ENCODE assay signal across 20 cellular contexts in genomic region chr1:40738831-40739230, GRCh38. TPM values are rescaled to one million over a fixed set of nuclear protein-coding genes. Genes with fewer than 3 reads are reported as not detected.
DNase-seq lines count a peak whose midpoint lies in the region; ATAC-seq, FAIRE-seq and TF ChIP-seq lines count a peak whose summit lies in the region.
"Had no signal": no experiment of that assay in that cellular context is flagged by ENCODE, and none has a peak within 500 bp of the region (broad histone marks: within the 10 kb centered on the region; RNA-seq: fewer than 3 reads in every experiment).

No MANE protein-coding gene starts in this region.

- no peaks in the 10 kb centered on the region for H3K9me3 ChIP-seq in liver (ENCODE audit: control insufficient read depth in 4 of 4, low read length in 3 of 4)
- no peaks in the 10 kb centered on the region for H3K9me3 ChIP-seq in HepG2 (ENCODE audit: low read length)
- no peaks in the 10 kb centered on the region for H3K9me3 ChIP-seq in esophagus squamous epithelium
- no peaks in the 10 kb centered on the region for H3K9me3 ChIP-seq in psoas muscle
- peaks cover 9% of the 10 kb centered on the region for H3K9me3 ChIP-seq in mesenchymal stem cell (ENCODE audit: control insufficient read depth, low read length)

- no peak overlapping the region for H3K14ac ChIP-seq in mesenchymal stem cell (ENCODE audit: low read length in 2 of 2)

- TF ChIP-seq POLR2A in HepG2 (IDR thresholded peaks at IDR 0.05; ENCODE audit: insufficient read depth in 1 of 2, low read depth in 2 of 2, low read length in 2 of 2), result no peak
- TF ChIP-seq POLR2A in esophagus squamous epithelium (IDR thresholded peaks at IDR 0.05), result no peak

- H3K4ac ChIP-seq in mesenchymal stem cell (ENCODE audit: low read depth in 1 of 2, low read length in 2 of 2), result no peak overlapping the region

- TF ChIP-seq CTCF in liver (IDR thresholded peaks at IDR 0.05; ENCODE audit: low read depth, low read length, missing input control) (no peak), HepG2 (CRISPR knock-in tag; IDR thresholded peaks at IDR 0.05) (no peak), esophagus squamous epithelium (IDR thresholded peaks at IDR 0.05) (no peak), psoas muscle (IDR thresholded peaks at IDR 0.05) (no peak)

- 93% methylated on average over 6 of the region's 6 CpGs for WGBS in liver
- 98% methylated on average over 6 of the region's 6 CpGs for WGBS in HepG2 (ENCODE audit: low lambda C conversion rate)
- WGBS in esophagus squamous epithelium, 2 donors, result 78 to 81% methylated on average over 6 of the region's 6 CpGs
- WGBS in psoas muscle, 3 donors, result 53 to 73% (median 70%) methylated on average over 6 of the region's 6 CpGs
- 96% methylated on average over 4 of the region's 6 CpGs for WGBS in mesenchymal stem cell

- no peak overlapping the region for H4K91ac ChIP-seq in mesenchymal stem cell (ENCODE audit: low read length)

- H2BK12ac ChIP-seq in mesenchymal stem cell (ENCODE audit: low read length in 2 of 2), result no peak overlapping the region

- ATAC-seq in HepG2 (no peak), psoas muscle (no peak)
- ATAC-seq: GM12878 had no signal

- peak overlapping the region; percentile 75 to 76 for H3K27ac ChIP-seq in liver (ENCODE audit: low read depth in 1 of 2, low read length in 2 of 2)
- H3K27ac ChIP-seq in HepG2 (ENCODE audit: extremely low read length, insufficient read depth, low read length), result no peak overlapping the region
- peak overlapping the region in 3 of 4 donors; percentile 8 to 51 (median 23) for H3K27ac ChIP-seq in esophagus squamous epithelium
- H3K27ac ChIP-seq in psoas muscle, result peak overlapping the region; percentile 77
- H3K27ac ChIP-seq in mesenchymal stem cell (ENCODE audit: low read length, poor library complexity, severe bottlenecking), result no peak overlapping the region
- H3K27ac ChIP-seq: BLaER1 treated with 17β-estradiol and CSF1 and Interleukin-3, amounts not matched to agents 10 nM and 100 nM had no signal

- H2BK120ac ChIP-seq in mesenchymal stem cell (ENCODE audit: low read depth, low read length), result no peak overlapping the region

- peaks cover 44% of the 10 kb centered on the region for H3K79me2 ChIP-seq in HepG2 (ENCODE audit: insufficient read depth, low read length)

- H2AFZ ChIP-seq in HepG2 (ENCODE audit: low read length), result no peak overlapping the region
- H2AFZ ChIP-seq in mesenchymal stem cell (ENCODE audit: low read depth, low read length), result no peak overlapping the region

- intact Hi-C loops in HepG2 (cut with micrococcal nuclease; ENCODE audit: unreplicated experiment) (no loop called here), esophagus squamous epithelium (cut with DNase I) (no loop called here), psoas muscle (cut with DNase I) (no loop called here)

- H3K79me1 ChIP-seq in mesenchymal stem cell (replicated peaks; ENCODE audit: low read length, poor library complexity, severe bottlenecking), result peaks cover 34% of the 10 kb centered on the region

- H2BK5ac ChIP-seq in mesenchymal stem cell (ENCODE audit: low read depth, low read length, poor library complexity, severe bottlenecking), result no peak overlapping the region

- TF ChIP-seq RAD21 in liver (IDR thresholded peaks at IDR 0.05) (no peak), HepG2 (CRISPR knock-in tag; IDR thresholded peaks at IDR 0.05) (no peak)

- H3K4me3 ChIP-seq in liver (ENCODE audit: low read depth in 1 of 3, low read length in 3 of 3), result no peak overlapping the region
- H3K4me3 ChIP-seq in HepG2 (replicated peaks in 1 of 3; ENCODE audit: insufficient read depth in 1 of 3, low read depth in 2 of 3, low read length in 3 of 3), result no peak overlapping the region
- no peak overlapping the region for H3K4me3 ChIP-seq in esophagus squamous epithelium
- H3K4me3 ChIP-seq in psoas muscle, result no peak overlapping the region
- H3K4me3 ChIP-seq in mesenchymal stem cell (ENCODE audit: insufficient read depth in 1 of 2, low read depth in 1 of 2, low read length in 2 of 2), result no peak overlapping the region
- H3K4me3 ChIP-seq: BLaER1 treated with 17β-estradiol and CSF1 and Interleukin-3, amounts not matched to agents 10 nM and 100 nM; GM12878 had no signal

- POLR2A ChIA-PET in HepG2 (lab: Yijun Ruan, JAX), result no interaction called here

- no peak overlapping the region for H2AK5ac ChIP-seq in mesenchymal stem cell (ENCODE audit: low read length, severe bottlenecking)

- in situ Hi-C loops in HepG2 (cut with HindIII; ENCODE audit: extremely low pct_ligation_motif_present, low pct_unique_long_range_greater_than_20kb), result no loop called here

- H3K27me3 ChIP-seq in liver (ENCODE audit: control insufficient read depth in 4 of 4, insufficient read depth in 4 of 4, low read length in 3 of 4) (no peaks in the 10 kb centered on the region), HepG2 (ENCODE audit: control insufficient read depth in 1 of 2, insufficient read depth in 2 of 2, low read length in 2 of 2) (no peaks in the 10 kb centered on the region), esophagus squamous epithelium (no peaks in the 10 kb centered on the region), psoas muscle (ENCODE audit: insufficient read depth in 3 of 3, low read length in 2 of 3) (no peaks in the 10 kb centered on the region), mesenchymal stem cell (ENCODE audit: control insufficient read depth in 1 of 2, insufficient read depth in 1 of 2, low read length in 2 of 2) (no peaks in the 10 kb centered on the region)
- H3K27me3 ChIP-seq: BLaER1 treated with 17β-estradiol and CSF1 and Interleukin-3, amounts not matched to agents 10 nM and 100 nM had no signal

- BruUV-seq in HepG2 (replicated peaks; lab: Mats Ljungman, UMichigan), result no TSS peak

- H3K18ac ChIP-seq in mesenchymal stem cell (ENCODE audit: low read depth in 1 of 2, low read length in 2 of 2), result no peak overlapping the region

- H3K23ac ChIP-seq in mesenchymal stem cell (ENCODE audit: low read length in 2 of 2), result no peak overlapping the region

- peaks cover 0 to 8% (median 2%) of the 10 kb centered on the region in 4 donors for H3K36me3 ChIP-seq in liver (ENCODE audit: control insufficient read depth in 4 of 4, insufficient read depth in 3 of 4, low read depth in 1 of 4, low read length in 3 of 4)
- peaks cover 12 to 62% of the 10 kb centered on the region in 2 experiments for H3K36me3 ChIP-seq in HepG2 (replicated peaks in 1 of 2; ENCODE audit: control insufficient read depth in 1 of 2, insufficient read depth in 2 of 2, low read length in 2 of 2)
- H3K36me3 ChIP-seq in esophagus squamous epithelium, result peaks cover 0 to 53% (median 10%) of the 10 kb centered on the region in 3 donors
- peaks cover 11 to 27% of the 10 kb centered on the region in 2 donors for H3K36me3 ChIP-seq in psoas muscle (ENCODE audit: insufficient read depth in 1 of 2, low read depth in 1 of 2)
- peaks cover 6 to 47% of the 10 kb centered on the region in 2 experiments for H3K36me3 ChIP-seq in mesenchymal stem cell (ENCODE audit: control insufficient read depth in 1 of 2, insufficient read depth in 2 of 2, low read depth in 1 of 2, low read length in 2 of 2)

- H3K4me2 ChIP-seq in HepG2 (ENCODE audit: low read depth, low read length) (no peak overlapping the region), mesenchymal stem cell (ENCODE audit: low read length, poor library complexity, severe bottlenecking) (no peak overlapping the region)
- H3K4me2 ChIP-seq: BLaER1 treated with 17β-estradiol and CSF1 and Interleukin-3, amounts not matched to agents 10 nM and 100 nM had no signal

- DNase-seq in HepG2 (ENCODE audit: low spot score) (no peak), esophagus squamous epithelium (lab: John Stamatoyannopoulos, UW) (no peak), psoas muscle (no peak), mesenchymal stem cell (no peak)
- no peak for DNase-seq in activated naive CD4-positive, alpha-beta T cell (lab: John Stamatoyannopoulos, UW)
- no peak for DNase-seq in NK-92 treated with Interleukin-12 subunit alpha and Interleukin-12 subunit beta, amount 100 ng/mL, for 24 hours (lab: John Stamatoyannopoulos, UW)
- DNase-seq: CD8-positive, alpha-beta memory T cell; DMS79 treated with DMSO at 0.1 percent for 48 hours; IMR-90; Kasumi-1; MM.1S; NCI-H1105; NCI-H1694 treated with DMSO at 0.1 percent for 48 hours; NCI-H226; NCI-H526 treated with DMSO at 0.1 percent for 48 hours had no signal

- H3K4me1 ChIP-seq in liver (ENCODE audit: control insufficient read depth in 4 of 4, insufficient read depth in 4 of 4, low read length in 3 of 4) (peaks cover 8 to 59% (median 40%) of the 10 kb centered on the region in 4 donors), HepG2 (ENCODE audit: insufficient read depth, low read length) (peaks cover 43% of the 10 kb centered on the region), esophagus squamous epithelium (peaks cover 0 to 68% (median 5%) of the 10 kb centered on the region in 3 donors), psoas muscle (peaks cover 64% of the 10 kb centered on the region), mesenchymal stem cell (ENCODE audit: control insufficient read depth, insufficient read depth, low read depth, low read length) (peaks cover 2% of the 10 kb centered on the region)

- H3K9ac ChIP-seq in liver (ENCODE audit: low read depth in 1 of 2, low read length in 2 of 2), result no peak overlapping the region
- no peak overlapping the region for H3K9ac ChIP-seq in HepG2 (ENCODE audit: insufficient read depth, low read depth, low read length)
- H3K9ac ChIP-seq in mesenchymal stem cell (ENCODE audit: low read length), result no peak overlapping the region
- H3K9ac ChIP-seq: BLaER1 treated with 17β-estradiol and CSF1 and Interleukin-3, amounts not matched to agents 10 nM and 100 nM had no signal

- FAIRE-seq in HepG2 (lab: Jason Lieb, UNC), result no peak
- FAIRE-seq: A204.1, G401.6, GM12878 had no signal

- CTCF ChIA-PET in HepG2 (lab: Yijun Ruan, JAX; ENCODE audit: low intra/inter-chr PET ratio, low total read pairs), result no interaction called here

- H2BK15ac ChIP-seq in mesenchymal stem cell (ENCODE audit: low read depth, poor library complexity, severe bottlenecking), result no peak overlapping the region

- no peak for TF ChIP-seq EP300 in HepG2 (IDR thresholded peaks at IDR 0.05; ENCODE audit: low read depth in 2 of 2, low read length in 2 of 2)
- no peak for TF ChIP-seq EP300 in HepG2 (CRISPR knock-in tag; IDR thresholded peaks at IDR 0.05; ENCODE audit: borderline replicate concordance)

- no peaks in the 10 kb centered on the region for H4K20me1 ChIP-seq in HepG2 (ENCODE audit: insufficient read depth, low read length)

- H4K8ac ChIP-seq in mesenchymal stem cell (ENCODE audit: low read length), result no peak overlapping the region

RNA-seq across cellular contexts. Expression of gene KCNQ4, which starts 44.8 kb away (rescaled TPM):
- total RNA-seq in liver, result 1 to 10 TPM in 1 of 2 donors, under 1 TPM in 1; 0.33 to 2.1 TPM
- under 1 TPM; 0.10 to 0.20 TPM for polyA plus RNA-seq in liver
- 0.02 TPM in 1 of 2 replicates, not detected in the other for total RNA-seq in HepG2 (2016; rRNA removed; fragmentation: Illumina TruSeq; extraction: Trizol)
- total RNA-seq in HepG2 (2016; cell fraction: cytosol; rRNA removed; fragmentation: Illumina TruSeq; extraction: Trizol; ENCODE audit: low read depth), result not detected in 2 replicates
- total RNA-seq in HepG2 (2016; cell fraction: insoluble cytoplasmic fraction; rRNA removed; fragmentation: Illumina TruSeq; extraction: Trizol), result not detected in 2 replicates
- not detected in 2 replicates for total RNA-seq in HepG2 (2016; cell fraction: membrane; rRNA removed; fragmentation: Illumina TruSeq; extraction: Trizol)
- not detected in 2 replicates for total RNA-seq in HepG2 (2016; cell fraction: nucleus; rRNA removed; fragmentation: Illumina TruSeq; extraction: Trizol)
- 0.03 and 0.09 TPM in 2 replicates for polyA plus RNA-seq in HepG2 (2011; rRNA removed)
- 0.03 and 0.05 TPM in 2 replicates for polyA plus RNA-seq in HepG2 (2011; cell fraction: cytosol; rRNA removed)
- polyA plus RNA-seq in HepG2 (2011; cell fraction: nucleus; rRNA removed), result 0.40 and 0.48 TPM in 2 replicates
- polyA plus RNA-seq in HepG2 (2012), result 0.04 and 0.12 TPM in 2 replicates
- not detected in 2 replicates for polyA plus RNA-seq in HepG2 (2016; cell fraction: cytosol; fragmentation: Illumina TruSeq; extraction: Trizol; ENCODE audit: low read depth)
- polyA plus RNA-seq in HepG2 (2016; cell fraction: insoluble cytoplasmic fraction; fragmentation: Illumina TruSeq; extraction: Trizol; ENCODE audit: low read depth), result not detected in 2 replicates
- 0.06 TPM in 1 of 2 replicates, not detected in the other for polyA plus RNA-seq in HepG2 (2016; cell fraction: membrane; fragmentation: Illumina TruSeq; extraction: Trizol; ENCODE audit: low read depth)
- polyA plus RNA-seq in HepG2 (2016; cell fraction: nucleus; fragmentation: Illumina TruSeq; extraction: Trizol; ENCODE audit: insufficient read depth, low read depth), result 0.19 and 0.45 TPM in 2 replicates
- polyA minus RNA-seq in HepG2 (2011; rRNA and poly(A)+ RNA removed; ENCODE audit: low replicate concordance), result 0.08 and 0.12 TPM in 2 replicates
- not detected in 2 replicates for polyA minus RNA-seq in HepG2 (2011; cell fraction: cytosol; rRNA and poly(A)+ RNA removed)
- not detected in 2 replicates for polyA minus RNA-seq in HepG2 (2011; cell fraction: nucleus; rRNA and poly(A)+ RNA removed)
- total RNA-seq in esophagus squamous epithelium, result 1 to 10 TPM in 1 of 4 donors, under 1 TPM in 3; 0.50 to 2.1 (median 0.81) TPM
- total RNA-seq in psoas muscle, result 1 to 10 TPM; 4.6 to 9.1 (median 6.3) TPM
- 1 to 10 TPM; 1.9 to 2.7 (median 2.1) TPM for polyA plus RNA-seq in psoas muscle
- polyA plus RNA-seq in mesenchymal stem cell (2013, experiment 1 of 2), result 0.10 TPM
- 0.14 TPM for polyA plus RNA-seq in mesenchymal stem cell (2013, experiment 2 of 2)
- total RNA-seq: IMR-90 had no signal
- polyA plus RNA-seq: CD8-positive, alpha-beta memory T cell had no signal

RNA-seq across cellular contexts. Expression of gene NFYC, which starts 47.3 kb away (rescaled TPM):
- total RNA-seq in liver (10 to 100 TPM; 27.4 to 28.1 TPM), HepG2 (2016; rRNA removed; fragmentation: Illumina TruSeq; extraction: Trizol) (33.9 and 41.3 TPM in 2 replicates), esophagus squamous epithelium (10 to 100 TPM; 39.9 to 43.3 (median 41.8) TPM), psoas muscle (10 to 100 TPM; 45.8 to 67.8 (median 61.1) TPM)
- polyA plus RNA-seq in liver (10 to 100 TPM; 18.3 to 26.3 TPM), HepG2 (2011; rRNA removed) (69.6 and 73.7 TPM in 2 replicates), psoas muscle (10 to 100 TPM; 52.0 to 69.0 (median 58.6) TPM)
- 25.9 and 26.3 TPM in 2 replicates for total RNA-seq in HepG2 (2016; cell fraction: cytosol; rRNA removed; fragmentation: Illumina TruSeq; extraction: Trizol; ENCODE audit: low read depth)
- total RNA-seq in HepG2 (2016; cell fraction: insoluble cytoplasmic fraction; rRNA removed; fragmentation: Illumina TruSeq; extraction: Trizol), result 33.9 and 40.9 TPM in 2 replicates
- 39.1 and 40.3 TPM in 2 replicates for total RNA-seq in HepG2 (2016; cell fraction: membrane; rRNA removed; fragmentation: Illumina TruSeq; extraction: Trizol)
- total RNA-seq in HepG2 (2016; cell fraction: nucleus; rRNA removed; fragmentation: Illumina TruSeq; extraction: Trizol), result 32.4 and 36.8 TPM in 2 replicates
- polyA plus RNA-seq in HepG2 (2011; cell fraction: cytosol; rRNA removed), result 53.5 and 68.5 TPM in 2 replicates
- polyA plus RNA-seq in HepG2 (2011; cell fraction: nucleus; rRNA removed), result 81.8 and 103 TPM in 2 replicates
- polyA plus RNA-seq in HepG2 (2012), result 34.0 and 34.2 TPM in 2 replicates
- polyA plus RNA-seq in HepG2 (2016; cell fraction: cytosol; fragmentation: Illumina TruSeq; extraction: Trizol; ENCODE audit: low read depth), result 36.8 and 37.1 TPM in 2 replicates
- polyA plus RNA-seq in HepG2 (2016; cell fraction: insoluble cytoplasmic fraction; fragmentation: Illumina TruSeq; extraction: Trizol; ENCODE audit: low read depth), result 67.3 and 76.9 TPM in 2 replicates
- polyA plus RNA-seq in HepG2 (2016; cell fraction: membrane; fragmentation: Illumina TruSeq; extraction: Trizol; ENCODE audit: low read depth), result 46.4 and 53.8 TPM in 2 replicates
- polyA plus RNA-seq in HepG2 (2016; cell fraction: nucleus; fragmentation: Illumina TruSeq; extraction: Trizol; ENCODE audit: insufficient read depth, low read depth), result 88.2 and 99.1 TPM in 2 replicates
- 97.3 and 101 TPM in 2 replicates for polyA minus RNA-seq in HepG2 (2011; rRNA and poly(A)+ RNA removed; ENCODE audit: low replicate concordance)
- polyA minus RNA-seq in HepG2 (2011; cell fraction: cytosol; rRNA and poly(A)+ RNA removed), result 34.4 and 38.4 TPM in 2 replicates
- 57.3 and 58.2 TPM in 2 replicates for polyA minus RNA-seq in HepG2 (2011; cell fraction: nucleus; rRNA and poly(A)+ RNA removed)
- 32.5 TPM for polyA plus RNA-seq in mesenchymal stem cell (2013, experiment 1 of 2)
- 32.5 TPM for polyA plus RNA-seq in mesenchymal stem cell (2013, experiment 2 of 2)

Comparison
In these comparisons a context has a peak if more than half of its experiments do, and no peak if none do; other contexts are left out.
1. H3K27ac ChIP-seq: peak in liver (2 of 2), esophagus squamous epithelium (3 of 4) and psoas muscle (single experiment); none in HepG2 (single experiment) and mesenchymal stem cell (single experiment).